Comparison of ENCODE assay signal across 1 cellular context in genomic region chr9:123238364-123238763, GRCh38.
TF ChIP-seq lines count a peak whose summit lies in the region.

No MANE protein-coding gene starts in this region.

TF ChIP-seq in K562, 482 proteins besides CTCF, POLR2A, EP300 and RAD21:
- no peak for TF ChIP-seq DEAF1 (CRISPR knock-in tag; IDR thresholded peaks at IDR 0.05)
- no peak for TF ChIP-seq ZNF12 (CRISPR knock-in tag; IDR thresholded peaks at IDR 0.05)
- TF ChIP-seq ZNF695 (CRISPR knock-in tag; IDR thresholded peaks at IDR 0.05) = no peak
